ENCODE assay signal across 8 cellular contexts in the genomic region with DNA sequence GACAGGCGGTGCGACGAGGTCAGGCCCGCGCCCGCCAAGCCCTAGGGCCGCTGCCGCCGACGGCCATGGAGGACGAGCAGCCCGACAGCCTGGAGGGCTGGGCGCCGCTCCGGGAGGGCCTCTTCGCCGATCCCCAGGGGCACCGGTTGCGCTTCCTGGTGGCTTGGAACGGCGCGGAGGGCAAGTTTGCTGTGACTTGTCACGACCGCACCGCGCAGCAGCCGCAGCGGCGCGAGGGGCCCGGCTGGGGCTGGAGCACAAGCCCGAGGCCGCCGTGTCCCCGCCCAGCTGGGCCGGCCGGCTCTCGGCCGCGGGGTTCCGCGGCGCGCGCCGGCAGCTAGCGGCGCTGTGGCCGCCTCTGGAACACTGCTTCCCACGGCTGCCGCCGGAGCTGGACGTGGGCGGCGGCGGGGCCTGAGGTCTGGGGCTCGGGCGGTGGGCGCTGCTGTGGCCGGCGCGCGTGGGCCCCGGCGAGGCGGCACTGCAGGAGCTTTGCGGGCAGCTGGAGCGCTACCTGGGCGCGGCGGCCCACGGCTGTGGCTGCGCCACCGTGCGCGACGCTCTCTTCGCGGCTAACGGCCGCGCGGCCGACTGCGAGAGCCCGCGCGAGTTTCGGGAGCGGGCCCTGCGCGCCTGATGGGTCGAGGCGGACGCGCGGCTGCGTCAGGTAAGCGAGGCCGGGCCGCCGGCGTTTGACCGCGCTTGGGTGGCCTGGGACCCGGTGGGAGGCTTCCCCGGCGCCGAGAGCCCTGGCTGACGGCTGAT.
A peak's percentile ranks its signal among the peaks of the same experiment; 100 is the strongest.
DNase-seq lines count a peak whose midpoint lies in the region; ATAC-seq and TF ChIP-seq lines count a peak whose summit lies in the region.
"Not testable (repeated sequence)": the region's sequence is repeated elsewhere in the genome, so short reads cannot be mapped to it uniquely, and the experiment has no call there.

No MANE protein-coding gene starts in this region.

- peak overlapping the region; percentile 87 for H3K27ac ChIP-seq in brain microvascular endothelial cell
- peak overlapping the region; percentile 96 for H3K27ac ChIP-seq in left ventricle myocardium inferior (replicated peaks)
- peak overlapping the region; percentile 89 for H3K27ac ChIP-seq in thoracic aorta

- CTCF ChIA-PET in WTC11 (lab: Charles Lee): not testable (repeated sequence)

- not testable (repeated sequence) for H3K9me3 Mint-ChIP-seq in WTC11

- H3K9me3 ChIP-seq in left ventricle myocardium inferior (replicated peaks); thoracic aorta: not testable (repeated sequence)

- intact Hi-C loops in left ventricle myocardium inferior (cut with micrococcal nuclease): not testable (repeated sequence)

- not testable (repeated sequence) for TF ChIP-seq CTCF in WTC11 (IDR thresholded peaks at IDR 0.05); brain microvascular endothelial cell (IDR thresholded peaks at IDR 0.05; ENCODE audit: low read depth, low read length, missing control alignments); left ventricle myocardium inferior (IDR thresholded peaks at IDR 0.05; ENCODE audit: borderline replicate concordance); thoracic aorta (IDR thresholded peaks at IDR 0.05)

- H3K27me3 ChIP-seq in H7 (ENCODE audit: control insufficient read depth, insufficient read depth, low read length); brain microvascular endothelial cell (replicated peaks); left ventricle myocardium inferior (ENCODE audit: low read depth); thoracic aorta (replicated peaks; ENCODE audit: insufficient read depth): not testable (repeated sequence)

- POLR2A ChIA-PET in WTC11 (lab: Charles Lee): not testable (repeated sequence)

- peak overlapping the region; percentile 50; the same call in 1 of the 2 replicates for H3K4me3 Mint-ChIP-seq in WTC11

- ATAC-seq in WTC11 (peak; percentile 87), thoracic aorta (ENCODE audit: insufficient number of reproducible peaks, low FRiP score, low read depth) (peak; percentile 60)

- not testable (repeated sequence) for H3K4me1 ChIP-seq in left ventricle myocardium inferior; thoracic aorta (ENCODE audit: control insufficient read depth in 1 of 2, low read depth in 2 of 2)

- H3K4me3 ChIP-seq in GM08714 (ENCODE audit: low read length): peak overlapping the region; percentile 55
- H3K4me3 ChIP-seq in H7 (ENCODE audit: insufficient read depth, low read depth, low read length): peak overlapping the region; percentile 31
- peak overlapping the region; percentile 56 for H3K4me3 ChIP-seq in brain microvascular endothelial cell (ENCODE audit: low read depth, low read length)
- H3K4me3 ChIP-seq in left ventricle myocardium inferior: peak overlapping the region; percentile 72
- peak overlapping the region; percentile 78 for H3K4me3 ChIP-seq in thoracic aorta

- H3K36me3 ChIP-seq in H7 (replicated peaks; ENCODE audit: control insufficient read depth, insufficient read depth, low read length); brain microvascular endothelial cell (replicated peaks); left ventricle myocardium inferior; thoracic aorta: not testable (repeated sequence)

- H3K27me3 Mint-ChIP-seq in WTC11 (ENCODE audit: low read depth): peaks cover 39% of the 10 kb centered on the region

- not testable (repeated sequence) for H3K27ac Mint-ChIP-seq in WTC11

- H3K4me1 Mint-ChIP-seq in WTC11: not testable (repeated sequence)

- in situ Hi-C loops in KBM-7 (cut with MboI; ENCODE audit: low pct_unique_long_range_greater_than_20kb, low sequenced_read_pairs); brain microvascular endothelial cell (cut with HindIII; ENCODE audit: low pct_ligation_motif_present, low sequenced_read_pairs): not testable (repeated sequence)

- DNase-seq in H7 (peak; percentile 11), KBM-7 (peak; percentile 54), WTC11 (ENCODE audit: low spot score) (peak; percentile 39), brain microvascular endothelial cell (peak; percentile 9), left ventricle myocardium inferior (peak; percentile 45), occipital lobe (lab: John Stamatoyannopoulos, UW) (peak; percentile 60)
- not testable (repeated sequence) for DNase-seq in thoracic aorta (ENCODE audit: low spot score)

- H3K36me3 Mint-ChIP-seq in WTC11: not testable (repeated sequence)
